ENCODE assay signal across 8 cellular contexts in the genomic region with DNA sequence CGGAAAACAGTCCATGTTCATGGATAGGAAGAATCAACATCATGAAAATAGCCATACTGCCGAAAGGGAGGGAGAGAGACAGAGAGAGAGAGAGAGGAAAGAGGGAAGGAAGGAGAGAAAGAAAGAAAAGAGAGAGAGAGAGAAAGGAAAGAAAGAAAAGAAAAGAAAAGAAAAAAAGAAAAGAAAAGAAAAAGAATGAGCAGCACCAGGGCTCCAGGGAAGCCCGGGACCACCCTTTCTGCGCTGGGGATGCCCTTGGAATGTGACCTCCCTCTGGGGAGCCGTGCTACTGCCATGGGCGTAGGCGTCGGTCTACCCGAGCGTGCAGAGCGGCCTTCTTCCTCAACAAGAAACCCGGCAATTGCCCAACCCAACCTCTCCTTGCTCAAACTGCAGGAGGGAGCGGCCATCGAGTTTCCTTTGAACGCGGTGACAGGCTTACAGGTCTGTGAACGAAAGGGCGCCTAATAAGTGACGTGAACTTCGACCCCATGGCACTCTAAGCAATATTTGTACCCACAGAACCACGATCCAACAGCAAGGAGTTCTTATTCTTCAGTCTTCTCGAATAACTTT. TPM values are rescaled to one million over a fixed set of nuclear protein-coding genes. Genes with fewer than 3 reads are reported as not detected.
A peak's percentile ranks its signal among the peaks of the same experiment; 100 is the strongest.
DNase-seq lines count a peak whose midpoint lies in the region; ATAC-seq and TF ChIP-seq lines count a peak whose summit lies in the region.

No MANE protein-coding gene starts in this region.

- no peak overlapping the region for H3K56ac ChIP-seq in IMR-90 (ENCODE audit: extremely low read depth, insufficient read depth, low read length)

- H2AFZ ChIP-seq in IMR-90 (replicated peaks; ENCODE audit: low read length, poor library complexity), result peak overlapping the region; percentile 70

- ATAC-seq in GM18505 (IDR thresholded peaks at IDR 0.05; ENCODE audit: unreplicated experiment) (peak; percentile 38), IMR-90 (ENCODE audit: low read depth) (peak; percentile 50), HG02981 (IDR thresholded peaks at IDR 0.05; ENCODE audit: unreplicated experiment) (no peak)

- WGBS in IMR-90 (ENCODE audit: extremely low coverage in 2 of 2, insufficient read length in 1 of 2), 2 experiments, result 3% methylated on average over 6 of the region's 22 CpGs; no CpG with 5 or more reads in 1 of the 2 experiments

- H3K9ac ChIP-seq in IMR-90 (ENCODE audit: low read depth, low read length), result no peak overlapping the region; the same call in 1 of the 2 replicates

- dilution Hi-C loops in IMR-90 (cut with HindIII; ENCODE audit: low sequenced_read_pairs, unreplicated experiment), result no loop called here

- no peak overlapping the region for H4K5ac ChIP-seq in IMR-90 (ENCODE audit: low read depth, low read length)

- no peak overlapping the region for H3K4ac ChIP-seq in IMR-90 (ENCODE audit: low read depth, low read length)

- H3K4me1 ChIP-seq in IMR-90 (ENCODE audit: control insufficient read depth, insufficient read depth, low read length), result peaks cover 4% of the 10 kb centered on the region; the same call in 1 of the 2 replicates

- POLR2A ChIA-PET in IMR-90 (lab: Charles Lee; ENCODE audit: unreplicated experiment), result no interaction called here

- H3K9me1 ChIP-seq in IMR-90 (ENCODE audit: insufficient read depth, low read length), result no peaks in the 10 kb centered on the region

- H3K36me3 ChIP-seq in IMR-90 (ENCODE audit: control insufficient read depth, insufficient read depth, low read length), result no peaks in the 10 kb centered on the region

- no peak overlapping the region for H2BK15ac ChIP-seq in IMR-90 (ENCODE audit: low read depth, low read length)

- no peak overlapping the region for H3K18ac ChIP-seq in IMR-90 (ENCODE audit: low read depth, low read length)

- no peak overlapping the region for H3K27ac ChIP-seq in IMR-90 (ENCODE audit: insufficient read depth, low read length)
- peak overlapping the region; percentile 39 for H3K27ac ChIP-seq in epithelial cell of prostate

- CTCF ChIA-PET in IMR-90 (lab: Yijun Ruan, JAX), result no interaction called here

- no peak overlapping the region for H4K8ac ChIP-seq in IMR-90 (ENCODE audit: low read depth in 2 of 2, low read length in 2 of 2)

- peak; percentile 60 for DNase-seq in IMR-90
- peak; percentile 40 to 42 for DNase-seq in activated CD4-positive, alpha-beta T cell treated with anti-CD3 and anti-CD28 coated beads for 4 hours
- DNase-seq in epithelial cell of prostate (ENCODE audit: low read depth, low spot score), result peak; percentile 48
- peak; percentile 56 for DNase-seq in mucosa of gallbladder (ENCODE audit: low spot score)
- DNase-seq in ureter (ENCODE audit: low spot score), result peak; percentile 67
- no peak for DNase-seq in globus pallidus (ENCODE audit: low spot score)

- TF ChIP-seq POLR2A in GM18505 (IDR thresholded peaks at IDR 0.05; ENCODE audit: borderline replicate concordance, extremely low read depth, insufficient read depth, insufficient read length) (no peak), IMR-90 (IDR thresholded peaks at IDR 0.05; ENCODE audit: low read depth, low read length) (no peak)

- no peaks in the 10 kb centered on the region for H3K79me1 ChIP-seq in IMR-90 (ENCODE audit: low read depth in 1 of 2, low read length in 2 of 2)

- peaks cover 4% of the 10 kb centered on the region; the same call in 1 of the 2 replicates for H4K20me1 ChIP-seq in IMR-90 (ENCODE audit: insufficient read depth, low read length)

- no peak overlapping the region for H2AK9ac ChIP-seq in IMR-90 (replicated peaks; ENCODE audit: low read depth, low read length, poor library complexity)

- H3K27me3 ChIP-seq in IMR-90 (ENCODE audit: control insufficient read depth, insufficient read depth, low read length), result peaks cover 12% of the 10 kb centered on the region

- intact Hi-C loops in IMR-90 (cut with micrococcal nuclease), result loop anchor here (1.0 kb wide), 1 partner anchor 11 kb away; no protein-coding TSS in a partner anchor

- H3K9me3 ChIP-seq in IMR-90 (ENCODE audit: control insufficient read depth, insufficient read depth, low read length), result no peaks in the 10 kb centered on the region

- no peak overlapping the region for H2AK5ac ChIP-seq in IMR-90 (ENCODE audit: low read depth, low read length)

- peak overlapping the region; percentile 99 for H3K4me2 ChIP-seq in IMR-90 (ENCODE audit: low read depth, low read length)

- H4K91ac ChIP-seq in IMR-90 (ENCODE audit: insufficient read depth, low read depth, low read length), result no peak overlapping the region

- no peak overlapping the region for H2BK5ac ChIP-seq in IMR-90 (ENCODE audit: low read depth, low read length, poor library complexity, severe bottlenecking)

- in situ Hi-C loops in IMR-90 (cut with MboI; ENCODE audit: low sequenced_read_pairs), result no loop called here

- H3K23ac ChIP-seq in IMR-90 (ENCODE audit: low read depth, low read length), result no peak overlapping the region

- no peak for TF ChIP-seq RAD21 in IMR-90 (IDR thresholded peaks at IDR 0.05; ENCODE audit: low read length)

- no peak for TF ChIP-seq CTCF in IMR-90 (conservative IDR thresholded peaks at IDR 0.05; ENCODE audit: low read depth, low read length)

- peak overlapping the region; percentile 81 for H3K4me3 ChIP-seq in IMR-90 (ENCODE audit: insufficient read depth, low read depth, low read length)

- H2BK120ac ChIP-seq in IMR-90 (ENCODE audit: low read depth, low read length), result no peak overlapping the region

- BruUV-seq in IMR-90 (replicated peaks; lab: Mats Ljungman, UMichigan), result no TSS peak

- no peak overlapping the region for H3K14ac ChIP-seq in IMR-90 (replicated peaks; ENCODE audit: low read depth, low read length)

- no peak overlapping the region for H2BK20ac ChIP-seq in IMR-90 (ENCODE audit: low read depth, low read length)

TF ChIP-seq in IMR-90, 13 proteins besides CTCF, POLR2A, EP300 and RAD21:
- TF ChIP-seq CEBPB (IDR thresholded peaks at IDR 0.05; ENCODE audit: low read depth, low read length) (peak; percentile 84), CHD1 (IDR thresholded peaks at IDR 0.05; ENCODE audit: low read depth, low read length) (no peak)

RNA-seq across cellular contexts. Expression of gene OR6S1, which starts 16.9 kb away (rescaled TPM):
- total RNA-seq in IMR-90 (2012; rRNA removed), result not detected in 2 replicates
- polyA plus RNA-seq in IMR-90 (2012; rRNA removed), result not detected in 2 replicates
- polyA plus RNA-seq in IMR-90 (2012; cell fraction: cytosol; rRNA removed), result not detected in 2 replicates
- polyA plus RNA-seq in IMR-90 (2012; cell fraction: nucleus; rRNA removed; ENCODE audit: low replicate concordance), result not detected in 2 replicates
- total RNA-seq in mucosa of gallbladder, result not detected
- total RNA-seq in ureter, result not detected

RNA-seq across cellular contexts. Expression of gene RNASE12, which starts 33.4 kb away (rescaled TPM):
- total RNA-seq in IMR-90 (2012; rRNA removed) (not detected in 2 replicates), mucosa of gallbladder (not detected), ureter (not detected)
- polyA plus RNA-seq in IMR-90 (2012; rRNA removed), result not detected in 2 replicates
- polyA plus RNA-seq in IMR-90 (2012; cell fraction: cytosol; rRNA removed), result not detected in 2 replicates
- not detected in 2 replicates for polyA plus RNA-seq in IMR-90 (2012; cell fraction: nucleus; rRNA removed; ENCODE audit: low replicate concordance)

RNA-seq across cellular contexts. Expression of gene RNASE11, which starts 36.8 kb away (rescaled TPM):
- not detected in 2 replicates for total RNA-seq in IMR-90 (2012; rRNA removed)
- polyA plus RNA-seq in IMR-90 (2012; rRNA removed), result not detected in 2 replicates
- not detected in 2 replicates for polyA plus RNA-seq in IMR-90 (2012; cell fraction: cytosol; rRNA removed)
- polyA plus RNA-seq in IMR-90 (2012; cell fraction: nucleus; rRNA removed; ENCODE audit: low replicate concordance), result not detected in 2 replicates
- total RNA-seq in mucosa of gallbladder, result not detected
- not detected for total RNA-seq in ureter

RNA-seq across cellular contexts. Expression of gene RNASE4, which starts 59.8 kb away (rescaled TPM):
- total RNA-seq in IMR-90 (2012; rRNA removed) (8.1 and 10.4 TPM in 2 replicates), mucosa of gallbladder (135 TPM), ureter (26.5 TPM)
- polyA plus RNA-seq in IMR-90 (2012; rRNA removed), result 9.9 and 11.6 TPM in 2 replicates
- 5.2 and 10.4 TPM in 2 replicates for polyA plus RNA-seq in IMR-90 (2012; cell fraction: cytosol; rRNA removed)
- 2.7 and 5.5 TPM in 2 replicates for polyA plus RNA-seq in IMR-90 (2012; cell fraction: nucleus; rRNA removed; ENCODE audit: low replicate concordance)
